In the genomic region with DNA sequence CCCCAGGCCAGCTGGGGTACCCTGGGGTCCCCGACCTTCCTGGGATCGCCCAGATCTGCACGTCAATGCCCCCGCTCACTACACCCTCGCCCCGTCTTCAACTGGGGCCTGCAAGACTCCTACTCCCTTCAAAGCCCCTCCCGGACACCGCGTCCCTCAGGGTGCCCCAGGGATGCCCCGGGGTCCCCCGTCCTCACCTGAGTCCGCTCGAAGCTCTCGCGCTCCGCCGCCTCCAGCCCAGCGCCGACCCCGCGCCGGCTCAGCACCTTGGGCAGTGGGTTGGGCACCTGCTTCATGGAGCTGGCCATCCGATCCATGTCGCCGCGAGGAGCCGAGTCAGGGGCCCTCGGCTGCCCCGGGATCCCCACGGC, we compare ENCODE assay signal across 8 cellular contexts. TPM values are rescaled to one million over a fixed set of nuclear protein-coding genes. Genes with fewer than 3 reads are reported as not detected.
DNase-seq lines count a peak whose midpoint lies in the region; ATAC-seq and TF ChIP-seq lines count a peak whose summit lies in the region.

TSS of gene HIP1 (minus strand) at position 338 of the 371 bp plus-strand sequence. CDS start at position 317, 21 bp downstream.

- H3K4me1 ChIP-seq in ACC112 (ENCODE audit: control insufficient read depth, insufficient read depth, low read length, unreplicated experiment), result peaks cover 11% of the 10 kb centered on the region

- no peaks in the 10 kb centered on the region for H3K27me3 Mint-ChIP-seq in activated B cell treated with CpG ODN at 0.5 μM for 24 hours

- no peaks in the 10 kb centered on the region for H3K36me3 ChIP-seq in ACC112 (ENCODE audit: insufficient read depth, low read length)

- ATAC-seq in GM21737 (IDR thresholded peaks at IDR 0.05; ENCODE audit: unreplicated experiment) (peak; percentile 1), activated B cell treated with CpG ODN at 0.5 μM for 24 hours (ENCODE audit: low read depth) (no peak)

- intact Hi-C loops in activated B cell treated with CpG ODN at 0.5 μM for 24 hours (cut with micrococcal nuclease), result loop anchor here (2.0 to 10.0 kb wide), 2 partner anchors 50 to 664 kb away; partner anchors contain the start of gene RCC1L
- intact Hi-C loops in cardiac septum (cut with DNase I), result loop anchor here (2.0 to 10.0 kb wide), 2 partner anchors 26 to 104 kb away; no protein-coding TSS in a partner anchor

- H3K79me2 ChIP-seq in ACC112 (ENCODE audit: control insufficient read depth, insufficient read depth, low read length, unreplicated experiment), result peaks cover 4% of the 10 kb centered on the region

- H3K36me3 Mint-ChIP-seq in activated B cell treated with CpG ODN at 0.5 μM for 24 hours (ENCODE audit: low read depth), result peaks cover 2% of the 10 kb centered on the region

- peak within 1 kb of the TSS; percentile 98 for H2AFZ ChIP-seq in ACC112 (ENCODE audit: low read length, unreplicated experiment)

- CTCF ChIA-PET in activated B cell treated with CpG ODN at 0.5 μM for 24 hours (lab: Charles Lee) (no interaction called here), GM10248 (lab: Yijun Ruan, JAX) (interaction anchor here (2.9 kb wide), 1 partner anchor 23 kb away, joined by 13 read pairs; no protein-coding TSS in a partner anchor)

- DNase-seq in activated B cell treated with CpG ODN at 0.5 μM for 24 hours, result no peak
- DNase-seq in cardiac septum (ENCODE audit: low spot score), result no peak
- no peak for DNase-seq in renal cortical epithelial cell (ENCODE audit: low read depth)
- DNase-seq in DMS 273 treated with DMSO at 0.1 percent for 48 hours (lab: John Stamatoyannopoulos, UW), result no peak
- no peak for DNase-seq in GM10248 (ENCODE audit: extremely low spot score)
- DNase-seq in NCI-H1436 (lab: John Stamatoyannopoulos, UW), result no peak

- POLR2A ChIA-PET in activated B cell treated with CpG ODN at 0.5 μM for 24 hours (lab: Charles Lee) (interaction anchor here (1.8 to 4.1 kb wide), 4 partner anchors 14 to 120 kb away, joined by 4 to 49 read pairs (median 11); no protein-coding TSS in a partner anchor), GM10248 (lab: Yijun Ruan, JAX) (no interaction called here)

- H3K9me3 Mint-ChIP-seq in activated B cell treated with CpG ODN at 0.5 μM for 24 hours, result no peaks in the 10 kb centered on the region

- H3K4me3 Mint-ChIP-seq in activated B cell treated with CpG ODN at 0.5 μM for 24 hours, result peak within 1 kb of the TSS; percentile 96

- H3K4me3 ChIP-seq in ACC112 (ENCODE audit: low read depth, low read length), result peak within 1 kb of the TSS; percentile 100

- peaks cover 38% of the 10 kb centered on the region for H3K4me1 Mint-ChIP-seq in activated B cell treated with CpG ODN at 0.5 μM for 24 hours

- no peaks in the 10 kb centered on the region for H3K27me3 ChIP-seq in ACC112 (ENCODE audit: insufficient read depth, low read length)

- TF ChIP-seq CTCF in activated B cell treated with CpG ODN at 0.5 μM for 24 hours (IDR thresholded peaks at IDR 0.05) (no peak), GM10248 (IDR thresholded peaks at IDR 0.05; ENCODE audit: control extremely low read depth, extremely low read depth, low read depth, missing control alignments) (no peak)

- H3K27ac ChIP-seq in ACC112 (ENCODE audit: low read depth, low read length), result peak within 1 kb of the TSS; percentile 60

- peak within 1 kb of the TSS; percentile 97 for H3K27ac Mint-ChIP-seq in activated B cell treated with CpG ODN at 0.5 μM for 24 hours

RNA-seq across cellular contexts. Expression of gene HIP1, which starts in this region (rescaled TPM):
- total RNA-seq in activated B cell treated with CpG ODN at 0.5 μM for 24 hours (6.1 and 7.9 TPM in 2 replicates), cardiac septum (24.7 TPM), renal cortical epithelial cell (10.1 and 22.0 TPM in 2 replicates)
